In genomic region chr16:58337090-58337444, GRCh38 we compare ENCODE assay signal across 10 cellular contexts. TPM values are rescaled to one million over a fixed set of nuclear protein-coding genes. Genes with fewer than 3 reads are reported as not detected.
DNase-seq lines count a peak whose midpoint lies in the region; ATAC-seq and TF ChIP-seq lines count a peak whose summit lies in the region.
"Had no signal": no experiment of that assay in that cellular context is flagged by ENCODE, and none has a peak within 500 bp of the region (broad histone marks: within the 10 kb centered on the region; RNA-seq: fewer than 3 reads in every experiment).

No MANE protein-coding gene starts in this region.

- TF ChIP-seq CTCF in AG10803 (conservative IDR thresholded peaks at IDR 0.05; ENCODE audit: low read length) = no peak
- TF ChIP-seq CTCF in dorsolateral prefrontal cortex (IDR thresholded peaks at IDR 0.05 in 54 of 56, conservative IDR thresholded peaks at IDR 0.05 in 2 of 56; ENCODE audit: low read depth in 1 of 56, partially characterized antibody in 56 of 56) = no peak
- TF ChIP-seq CTCF in mucosa of descending colon (IDR thresholded peaks at IDR 0.05) = no peak

- intact Hi-C loops in dorsolateral prefrontal cortex (cut with DNase I) = loop anchor here (2.0 to 10.0 kb wide), 5 partner anchors 150 to 420 kb away; no protein-coding TSS in a partner anchor
- intact Hi-C loops in mucosa of descending colon (cut with DNase I, micrococcal nuclease) = loop anchor here (5.0 to 10.0 kb wide), 2 partner anchors 150 to 418 kb away; no protein-coding TSS in a partner anchor

- ATAC-seq in mucosa of descending colon = peak; percentile 54

- no peak overlapping the region for H3K27ac ChIP-seq in HUES6 (ENCODE audit: low read depth, low read length)
- peak overlapping the region in 1 of 59 donors; percentile 4 for H3K27ac ChIP-seq in dorsolateral prefrontal cortex

- no peak overlapping the region for H3K9ac ChIP-seq in HUES6 (ENCODE audit: low read length)

- H3K27me3 ChIP-seq in HUES6 (ENCODE audit: control insufficient read depth, insufficient read depth, low read length) (no peaks in the 10 kb centered on the region), dorsolateral prefrontal cortex (no peaks in the 10 kb centered on the region)

- H3K36me3 ChIP-seq in HUES6 (ENCODE audit: control insufficient read depth, insufficient read depth, low read length) (no peaks in the 10 kb centered on the region), mucosa of descending colon (ENCODE audit: low read depth) (no peaks in the 10 kb centered on the region)

- H3K4me3 ChIP-seq in AG10803 (ENCODE audit: low read length) (peak overlapping the region; percentile 47), HUES6 (ENCODE audit: low read depth, low read length) (peak overlapping the region; percentile 31; the same call in 1 of the 2 replicates), dorsolateral prefrontal cortex (peak overlapping the region; percentile 6 to 65 (median 44)), mucosa of descending colon (no peak overlapping the region)

- H3K9me3 ChIP-seq in HUES6 (ENCODE audit: control insufficient read depth, insufficient read depth, low read depth, low read length) (no peaks in the 10 kb centered on the region), mucosa of descending colon (no peaks in the 10 kb centered on the region)

- DNase-seq in AG10803 (ENCODE audit: low read depth) (no peak), dorsolateral prefrontal cortex (no peak), mucosa of descending colon (peak in 1 of 3 donors; percentile 11), iPS-NIHi11 (ENCODE audit: low spot score) (no peak), T-helper 9 cell (no peak), epidermal melanocyte (ENCODE audit: insufficient read length, low spot score) (no peak), NCI-H1048 (lab: John Stamatoyannopoulos, UW) (no peak)

- H3K4me1 ChIP-seq in HUES6 (ENCODE audit: control insufficient read depth, insufficient read depth, low read length) (0 out of 2 replicates have a peak, but pooled peaks cover 9% of the 10 kb centered on the region), mucosa of descending colon (ENCODE audit: low read depth) (no peaks in the 10 kb centered on the region)

RNA-seq across cellular contexts. Expression of gene PRSS54, which starts 42.2 kb away (rescaled TPM):
- total RNA-seq in dorsolateral prefrontal cortex (under 1 TPM in 1 of 120 experiments, not detected in 119; 0.53 TPM), mucosa of descending colon (not detected)
- total RNA-seq: Daoy; T-helper 2 cell treated with Interferon-gamma antibody and Interleukin-4, amounts not matched to agents 100 ng/mL and 5 ng/mL, for 36 hours had no signal

RNA-seq across cellular contexts. Expression of gene GINS3, which starts 55.2 kb away (rescaled TPM):
- total RNA-seq in dorsolateral prefrontal cortex = 1 to 10 TPM; 1.6 to 9.8 (median 3.4) TPM
- total RNA-seq in mucosa of descending colon = 1 to 10 TPM; 2.6 to 5.2 (median 4.0) TPM
